Comparison of ENCODE assay signal across 1 cellular context in genomic region chr11:63592975-63593395, GRCh38.
TF ChIP-seq lines count a peak whose summit lies in the region.

No MANE protein-coding gene starts in this region.

TF ChIP-seq in GM12878, 131 proteins besides CTCF, POLR2A, EP300 and RAD21 (continued from another document):
- TF ChIP-seq NKRF (conservative IDR thresholded peaks at IDR 0.05) = no peak
- peak; percentile 77 for TF ChIP-seq REST (IDR thresholded peaks at IDR 0.05; ENCODE audit: low read depth, low read length)
- no peak for TF ChIP-seq ZZZ3 (IDR thresholded peaks at IDR 0.05; ENCODE audit: control insufficient read depth, insufficient read length, low read depth)
